ENCODE assay signal across 10 cellular contexts in the genomic region with DNA sequence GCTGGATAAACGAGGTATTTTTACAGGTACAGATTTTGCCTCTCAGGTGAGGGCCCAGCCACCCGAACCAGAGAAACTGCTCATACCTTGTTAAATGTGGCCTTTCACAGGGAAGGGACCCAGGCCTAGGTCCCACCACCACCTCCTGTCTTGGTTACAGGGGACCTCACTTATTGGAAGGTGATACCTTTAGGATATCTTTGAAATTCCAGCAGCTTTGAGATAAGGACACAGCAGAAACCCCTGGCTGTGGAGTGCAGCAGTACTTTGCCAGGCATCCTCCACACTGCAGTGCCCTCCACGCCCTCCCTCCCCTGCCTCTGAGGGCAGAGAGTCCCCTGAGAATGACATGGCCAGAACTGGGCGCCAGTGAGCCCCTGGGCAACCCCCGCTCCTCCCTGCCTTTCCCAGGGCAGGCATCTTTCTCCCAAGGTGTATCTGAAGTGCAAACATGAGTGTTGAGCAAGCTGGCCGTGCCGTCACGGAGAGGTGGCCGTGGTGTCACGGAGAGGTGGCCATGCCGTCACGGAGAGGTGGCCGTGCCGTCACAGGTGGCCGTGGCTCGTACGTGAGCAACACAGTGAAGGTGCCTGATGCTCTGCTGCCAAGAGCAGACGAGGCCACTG.
A peak's percentile ranks its signal among the peaks of the same experiment; 100 is the strongest.
DNase-seq lines count a peak whose midpoint lies in the region; ATAC-seq, FAIRE-seq and TF ChIP-seq lines count a peak whose summit lies in the region.
"Had no signal": no experiment of that assay in that cellular context is flagged by ENCODE, and none has a peak within 500 bp of the region (broad histone marks: within the 10 kb centered on the region; RNA-seq: fewer than 3 reads in every experiment).

No MANE protein-coding gene starts in this region.

- H3K27me3 ChIP-seq in heart right ventricle (no peaks in the 10 kb centered on the region), endothelial cell of umbilical vein (ENCODE audit: control insufficient read depth in 2 of 2, insufficient read depth in 2 of 2, low read length in 2 of 2) (no peaks in the 10 kb centered on the region), vagina (no peaks in the 10 kb centered on the region)

- H3K9ac ChIP-seq in endothelial cell of umbilical vein (replicated peaks; ENCODE audit: extremely low read depth, insufficient read depth, low read length): peak overlapping the region; percentile 76

- H3K9me2 ChIP-seq in OCI-LY7 (ENCODE audit: insufficient read depth, low read length): no peaks in the 10 kb centered on the region

- peak overlapping the region; percentile 47 for H3K4me2 ChIP-seq in endothelial cell of umbilical vein (ENCODE audit: insufficient read depth, low read length)
- H3K4me2 ChIP-seq in OCI-LY7 (ENCODE audit: low read length): no peak overlapping the region

- POLR2A ChIA-PET in endothelial cell of umbilical vein (lab: Charles Lee): no interaction called here
- POLR2A ChIA-PET in OCI-LY7 (lab: Charles Lee): no interaction called here

- H4K20me1 ChIP-seq in endothelial cell of umbilical vein (replicated peaks; ENCODE audit: control insufficient read depth, extremely low read depth, insufficient read depth, low read length) (no peaks in the 10 kb centered on the region), OCI-LY7 (ENCODE audit: insufficient read depth, low read length) (no peaks in the 10 kb centered on the region)

- peak overlapping the region in 4 of 10 donors; percentile 39 to 73 (median 55) for H3K27ac ChIP-seq in heart right ventricle
- H3K27ac ChIP-seq in endothelial cell of umbilical vein (ENCODE audit: insufficient read depth, low read depth, low read length): peak overlapping the region; percentile 97
- peak overlapping the region; percentile 16 for H3K27ac ChIP-seq in vagina
- no peak overlapping the region for H3K27ac ChIP-seq in OCI-LY7 (ENCODE audit: low read depth, low read length, poor library complexity, severe bottlenecking)

- no peak for FAIRE-seq in endothelial cell of umbilical vein (lab: Jason Lieb, UNC)

- TF ChIP-seq CTCF in heart right ventricle (IDR thresholded peaks at IDR 0.05) (no peak), endothelial cell of umbilical vein (IDR thresholded peaks at IDR 0.05; ENCODE audit: extremely low read depth in 1 of 2, insufficient read depth in 1 of 2, low read depth in 1 of 2, low read length in 2 of 2) (no peak), vagina (IDR thresholded peaks at IDR 0.05) (no peak), OCI-LY7 (conservative IDR thresholded peaks at IDR 0.05; ENCODE audit: low read length) (no peak)

- BruUV-seq in endothelial cell of umbilical vein (replicated peaks; lab: Mats Ljungman, UMichigan): TSS peak; percentile 91
- no TSS peak for BruUV-seq in OCI-LY7 (replicated peaks; lab: Mats Ljungman, UMichigan)

- no peaks in the 10 kb centered on the region for H3K9me3 ChIP-seq in heart right ventricle
- H3K9me3 ChIP-seq in endothelial cell of umbilical vein (replicated peaks; ENCODE audit: control insufficient read depth, insufficient read depth, low read length): no peaks in the 10 kb centered on the region
- no peaks in the 10 kb centered on the region for H3K9me3 ChIP-seq in vagina
- no peaks in the 10 kb centered on the region for H3K9me3 ChIP-seq in OCI-LY7 (ENCODE audit: low read length)
- H3K9me3 ChIP-seq: Caco-2, HAP-1 had no signal

- CTCF ChIA-PET in endothelial cell of umbilical vein (lab: Charles Lee): interaction anchor here (0.8 to 1.8 kb wide), 12 partner anchors 9 to 430 kb away, joined by 3 to 13 read pairs (median 4); no protein-coding TSS in a partner anchor
- CTCF ChIA-PET in OCI-LY7 (lab: Charles Lee; ENCODE audit: unreplicated experiment): no interaction called here

- no peak for TF ChIP-seq POLR2A in endothelial cell of umbilical vein (IDR thresholded peaks at IDR 0.05; ENCODE audit: low read depth, low read length)
- no peak for TF ChIP-seq POLR2A in vagina (IDR thresholded peaks at IDR 0.05)

- ATAC-seq in left ventricle myocardium superior: no peak
- no peak for ATAC-seq in heart right ventricle

- H3K4me3 ChIP-seq in heart right ventricle: no peak overlapping the region
- no peak overlapping the region for H3K4me3 ChIP-seq in endothelial cell of umbilical vein (replicated peaks in 1 of 3; ENCODE audit: insufficient read depth in 1 of 3, low read depth in 1 of 3, low read length in 3 of 3)
- H3K4me3 ChIP-seq in vagina: no peak overlapping the region
- no peak overlapping the region for H3K4me3 ChIP-seq in OCI-LY7 (ENCODE audit: low read depth, low read length, poor library complexity, severe bottlenecking)
- H3K4me3 ChIP-seq: HAP-1 had no signal

- DNase-seq in left ventricle myocardium superior: peak; percentile 20
- no peak for DNase-seq in heart right ventricle
- peak; percentile 15 for DNase-seq in M059J (ENCODE audit: low read depth)
- no peak for DNase-seq in endothelial cell of umbilical vein (ENCODE audit: low read depth, low spot score)
- DNase-seq in vagina (ENCODE audit: extremely low spot score in 2 of 2): no peak
- DNase-seq in NCI-H2196 (lab: John Stamatoyannopoulos, UW; ENCODE audit: unreplicated experiment): no peak
- no peak for DNase-seq in OCI-LY7 (ENCODE audit: low spot score)
- no peak for DNase-seq in COLO829 (ENCODE audit: low spot score)

- peaks cover 0 to 39% (median 17%) of the 10 kb centered on the region in 9 donors for H3K4me1 ChIP-seq in heart right ventricle
- peaks cover 25% of the 10 kb centered on the region for H3K4me1 ChIP-seq in endothelial cell of umbilical vein (ENCODE audit: control insufficient read depth, extremely low read depth, insufficient read depth, low read length)
- H3K4me1 ChIP-seq in vagina: peaks cover 22% of the 10 kb centered on the region
- no peaks in the 10 kb centered on the region for H3K4me1 ChIP-seq in OCI-LY7 (ENCODE audit: insufficient read depth, low read length, poor library complexity, severe bottlenecking)
- H3K4me1 ChIP-seq: HAP-1 had no signal

- intact Hi-C loops in left ventricle myocardium superior (cut with micrococcal nuclease) (no loop called here), heart right ventricle (cut with DNase I) (no loop called here), endothelial cell of umbilical vein (cut with micrococcal nuclease) (loop anchor here (1.0 to 10.0 kb wide), 3 partner anchors 24 to 182 kb away; no protein-coding TSS in a partner anchor), vagina (cut with DNase I) (no loop called here), OCI-LY7 (cut with micrococcal nuclease; ENCODE audit: unreplicated experiment) (no loop called here)

- H3K79me2 ChIP-seq in endothelial cell of umbilical vein (ENCODE audit: control insufficient read depth, insufficient read depth, low read length) (no peaks in the 10 kb centered on the region), OCI-LY7 (ENCODE audit: insufficient read depth, low read depth, low read length) (no peaks in the 10 kb centered on the region)

- no peaks in the 10 kb centered on the region for H3K9me1 ChIP-seq in endothelial cell of umbilical vein (replicated peaks; ENCODE audit: control insufficient read depth, extremely low read depth, insufficient read depth, low read length)

- 96% methylated on average over 18 of the region's 18 CpGs for WGBS in heart right ventricle, 2 donors

- peaks cover 0 to 33% (median 0%) of the 10 kb centered on the region in 9 donors for H3K36me3 ChIP-seq in heart right ventricle
- no peaks in the 10 kb centered on the region for H3K36me3 ChIP-seq in endothelial cell of umbilical vein (ENCODE audit: control insufficient read depth in 2 of 2, extremely low read depth in 1 of 2, insufficient read depth in 2 of 2, low read length in 2 of 2)
- H3K36me3 ChIP-seq in vagina: peaks cover 0 to 7% of the 10 kb centered on the region in 2 donors
- H3K36me3 ChIP-seq in OCI-LY7 (ENCODE audit: insufficient read depth, low read length): peaks cover 21% of the 10 kb centered on the region
- H3K36me3 ChIP-seq: HAP-1 had no signal

- dilution Hi-C loops in endothelial cell of umbilical vein (cut with MboI; ENCODE audit: extremely low pct_ligation_motif_present, low sequenced_read_pairs): no loop called here

- no peak overlapping the region for H2AFZ ChIP-seq in endothelial cell of umbilical vein (ENCODE audit: low read depth, low read length)
- H2AFZ ChIP-seq in OCI-LY7 (ENCODE audit: low read length): no peak overlapping the region

TF ChIP-seq in endothelial cell of umbilical vein, 7 proteins besides CTCF, POLR2A, EP300 and RAD21:
- TF ChIP-seq EZH2 (IDR thresholded peaks at IDR 0.05; ENCODE audit: borderline replicate concordance, low read depth, low read length, severe bottlenecking) (no peak), JUN (IDR thresholded peaks at IDR 0.05; ENCODE audit: borderline replicate concordance, insufficient read depth, insufficient read length, low read depth) (no peak), FOS (IDR thresholded peaks at IDR 0.05; ENCODE audit: borderline replicate concordance, insufficient read depth, low read length) (no peak), MYC (IDR thresholded peaks at IDR 0.05; ENCODE audit: low read depth, low read length) (no peak), POLR2AphosphoS5 (IDR thresholded peaks at IDR 0.05; ENCODE audit: insufficient read depth, low read depth, low read length) (no peak), GATA2 (IDR thresholded peaks at IDR 0.05; ENCODE audit: insufficient read depth, insufficient read length, low read depth, low read length) (no peak)
- TF ChIP-seq, protein P1, sequence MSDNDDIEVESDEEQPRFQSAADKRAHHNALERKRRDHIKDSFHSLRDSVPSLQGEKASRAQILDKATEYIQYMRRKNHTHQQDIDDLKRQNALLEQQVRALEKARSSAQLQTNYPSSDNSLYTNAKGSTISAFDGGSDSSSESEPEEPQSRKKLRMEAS (IDR thresholded peaks at IDR 0.05; ENCODE audit: insufficient read depth, insufficient read length): no peak

Comparison
In these comparisons a context has a peak if more than half of its experiments do, and no peak if none do; other contexts are left out.
1. DNase-seq: peak in left ventricle myocardium superior (single experiment) and M059J (single experiment); none in heart right ventricle (0 of 2), endothelial cell of umbilical vein (single experiment), vagina (0 of 2), NCI-H2196 (single experiment), OCI-LY7 (single experiment) and COLO829 (single experiment).